Comparison of ENCODE assay signal across 25 cellular contexts in genomic region chr1:236417325-236417724, GRCh38. TPM values are rescaled to one million over a fixed set of nuclear protein-coding genes. Genes with fewer than 3 reads are reported as not detected.
"Had no signal": no experiment of that assay in that cellular context is flagged by ENCODE, and none has a peak within 500 bp of the region (broad histone marks: within the 10 kb centered on the region; RNA-seq: fewer than 3 reads in every experiment).

No MANE protein-coding gene starts in this region.

- DNase-seq: activated CD4-positive, alpha-beta memory T cell treated with anti-CD3 and anti-CD28 coated beads, Interleukin-2, amount 10 ng/mL, durations not matched to agents 7 days and 5 days; activated CD4-positive, alpha-beta T cell treated with anti-CD3 and anti-CD28 coated beads for 1 hour; activated CD4-positive, alpha-beta T cell treated with anti-CD3 and anti-CD28 coated beads, Interleukin-2, amount 10 ng/mL, durations not matched to agents 7 days and 5 days; activated naive CD4-positive, alpha-beta T cell; activated T-cell treated with anti-CD3 and anti-CD28 coated beads, Interleukin-2, amount 50 U/mL, for 72 hours; left lung; lower lobe of right lung; mesendoderm; ovary; retina; stimulated activated CD4-positive, alpha-beta T cell treated with anti-CD3 and anti-CD28 coated beads, Interleukin-12 subunit alpha, Interleukin-12 subunit beta, amount 100 ng/mL, for 4 hours; stimulated activated CD4-positive, alpha-beta T cell treated with anti-CD3 and anti-CD28 coated beads, Interleukin-4, amount 100 ng/mL, for 1 hour; T-helper 1 cell had no signal

- H3K27me3 Mint-ChIP-seq: activated CD4-positive, alpha-beta memory T cell treated with anti-CD3 and anti-CD28 coated beads, Interleukin-2, amount 10 ng/mL, durations not matched to agents 7 days and 5 days; activated CD4-positive, alpha-beta T cell treated with anti-CD3 and anti-CD28 coated beads, Interleukin-2, amount 10 ng/mL, durations not matched to agents 7 days and 5 days; brain; progenitor cell of endocrine pancreas; stimulated activated naive CD8-positive, alpha-beta T cell treated with anti-CD3 and anti-CD28 coated beads, Interleukin-15, Interleukin-2, amounts not matched to agents 100 ng/mL and 50 ng/mL, for 24 hours; type B pancreatic cell had no signal

- H3K36me3 Mint-ChIP-seq: activated naive CD4-positive, alpha-beta T cell treated with anti-CD3 and anti-CD28 coated beads, Interleukin-2, amount 50 U/mL, for 72 hours; brain had no signal

- H3K4me3 Mint-ChIP-seq: activated CD4-positive, alpha-beta memory T cell treated with anti-CD3 and anti-CD28 coated beads, Interleukin-2, amount 10 ng/mL, durations not matched to agents 7 days and 5 days; activated CD4-positive, alpha-beta T cell treated with anti-CD3 and anti-CD28 coated beads, Interleukin-2, amount 10 ng/mL, durations not matched to agents 7 days and 5 days; activated T-cell treated with anti-CD3 and anti-CD28 coated beads, Interleukin-2, amount 50 U/mL, for 72 hours; brain; stimulated activated naive CD8-positive, alpha-beta T cell treated with anti-CD3 and anti-CD28 coated beads, Interleukin-15, Interleukin-2, amounts not matched to agents 100 ng/mL and 50 ng/mL, for 24 hours; type B pancreatic cell; WTC11 had no signal

- H3K27ac ChIP-seq: ascending aorta, cardiac muscle cell, epithelial cell of prostate, lower lobe of right lung, ovary, vagina had no signal

- H3K9me3 Mint-ChIP-seq: activated CD4-positive, alpha-beta memory T cell treated with anti-CD3 and anti-CD28 coated beads, Interleukin-2, amount 10 ng/mL, durations not matched to agents 7 days and 5 days; activated CD4-positive, alpha-beta T cell treated with anti-CD3 and anti-CD28 coated beads, Interleukin-2, amount 10 ng/mL, durations not matched to agents 7 days and 5 days; activated naive CD4-positive, alpha-beta T cell treated with anti-CD3 and anti-CD28 coated beads, Interleukin-2, amount 50 U/mL, for 72 hours; activated T-cell treated with anti-CD3 and anti-CD28 coated beads, Interleukin-2, amount 50 U/mL, for 72 hours; brain; stimulated activated naive CD8-positive, alpha-beta T cell treated with anti-CD3 and anti-CD28 coated beads, Interleukin-15, Interleukin-2, amounts not matched to agents 100 ng/mL and 50 ng/mL, for 24 hours; type B pancreatic cell; WTC11 had no signal

- H3K27ac Mint-ChIP-seq: activated CD4-positive, alpha-beta memory T cell treated with anti-CD3 and anti-CD28 coated beads, Interleukin-2, amount 10 ng/mL, durations not matched to agents 7 days and 5 days; activated CD4-positive, alpha-beta T cell treated with anti-CD3 and anti-CD28 coated beads, Interleukin-2, amount 10 ng/mL, durations not matched to agents 7 days and 5 days; activated T-cell treated with anti-CD3 and anti-CD28 coated beads, Interleukin-2, amount 50 U/mL, for 72 hours; brain; progenitor cell of endocrine pancreas; stimulated activated naive CD8-positive, alpha-beta T cell treated with anti-CD3 and anti-CD28 coated beads, Interleukin-15, Interleukin-2, amounts not matched to agents 100 ng/mL and 50 ng/mL, for 24 hours; type B pancreatic cell; WTC11 had no signal

- H3K27me3 ChIP-seq: ascending aorta, cardiac muscle cell, left lung, ovary, vagina had no signal

- H3K4me1 ChIP-seq: ascending aorta, left lung, lower lobe of right lung, vagina had no signal

- H3K9me3 ChIP-seq: ascending aorta, left lung, lower lobe of right lung, ovary, vagina had no signal

- H3K36me3 ChIP-seq: ascending aorta, cardiac muscle cell, left lung, lower lobe of right lung, ovary, vagina had no signal

- ATAC-seq: activated naive CD4-positive, alpha-beta T cell treated with anti-CD3 and anti-CD28 coated beads, Interleukin-2, amount 50 U/mL, for 72 hours; activated T-cell treated with anti-CD3 and anti-CD28 coated beads, Interleukin-2, amount 50 U/mL, for 72 hours; left lung; lower lobe of right lung; sciatic nerve; WTC11 had no signal

- H3K4me3 ChIP-seq: ascending aorta, cardiac muscle cell, left lung, lower lobe of right lung, ovary, skin epidermis, vagina had no signal

RNA-seq across cellular contexts. Expression of gene EDARADD, which starts 23.2 kb away (rescaled TPM):
- total RNA-seq: ascending aorta had no signal
